8 cellular contexts compared by ENCODE assay signal in genomic region chr7:30596721-30597120, GRCh38. TPM values are rescaled to one million over a fixed set of nuclear protein-coding genes. Genes with fewer than 3 reads are reported as not detected.
DNase-seq lines count a peak whose midpoint lies in the region; ATAC-seq and TF ChIP-seq lines count a peak whose summit lies in the region.

No MANE protein-coding gene starts in this region.

- H3K79me2 ChIP-seq in OCI-LY3 (ENCODE audit: low read length): peaks cover 61% of the 10 kb centered on the region

- H3K4me1 ChIP-seq in OCI-LY3 (ENCODE audit: low read length) (peaks cover 10% of the 10 kb centered on the region), ectodermal cell (ENCODE audit: control insufficient read depth, insufficient read depth, low read length) (peaks cover 15% of the 10 kb centered on the region), neuron (ENCODE audit: insufficient read depth, low read length) (peaks cover 21% of the 10 kb centered on the region)

- H2AFZ ChIP-seq in OCI-LY3 (ENCODE audit: low read depth, low read length) (no peak overlapping the region), neuron (ENCODE audit: low read depth, low read length) (no peak overlapping the region)

- H3K4me2 ChIP-seq in OCI-LY3 (ENCODE audit: low read length): peak overlapping the region; percentile 76

- H3K4me3 ChIP-seq in GM12864 (ENCODE audit: low read depth, low read length) (peak overlapping the region; percentile 100; the same call in 1 of the 2 replicates), OCI-LY3 (ENCODE audit: low read length) (peak overlapping the region; percentile 98), ectodermal cell (ENCODE audit: insufficient read depth, low read depth, low read length) (peak overlapping the region; percentile 94), neuron (ENCODE audit: low read length) (peak overlapping the region; percentile 90)

- H3K27me3 ChIP-seq in OCI-LY3 (ENCODE audit: low read depth, low read length) (no peaks in the 10 kb centered on the region), ectodermal cell (ENCODE audit: control insufficient read depth, insufficient read depth, low read length, poor library complexity, severe bottlenecking) (no peaks in the 10 kb centered on the region), neuron (ENCODE audit: insufficient read depth, low read length) (no peaks in the 10 kb centered on the region)

- DNase-seq in GM12864 (ENCODE audit: low read depth) (no peak), G401 (ENCODE audit: low spot score) (no peak), NCI-H345 treated with DMSO at 0.1 percent for 48 hours (lab: John Stamatoyannopoulos, UW; ENCODE audit: unreplicated experiment) (no peak)

- in situ Hi-C loops in G401 (cut with HindIII; ENCODE audit: low sequenced_read_pairs): no loop called here

- peaks cover 30% of the 10 kb centered on the region for H3K36me3 ChIP-seq in OCI-LY3 (replicated peaks; ENCODE audit: low read depth, low read length)
- peaks cover 20% of the 10 kb centered on the region for H3K36me3 ChIP-seq in ectodermal cell (ENCODE audit: control insufficient read depth, insufficient read depth, low read length)
- peaks cover 31% of the 10 kb centered on the region for H3K36me3 ChIP-seq in neuron (ENCODE audit: insufficient read depth, low read length)

- peaks cover 28% of the 10 kb centered on the region; the same call in 1 of the 2 replicates for H4K20me1 ChIP-seq in OCI-LY3 (ENCODE audit: insufficient read depth, low read length)

- H3K9ac ChIP-seq in OCI-LY3 (ENCODE audit: low read length): peak overlapping the region; percentile 96

- H3K9me3 ChIP-seq in OCI-LY3 (ENCODE audit: insufficient read depth, low read length) (no peaks in the 10 kb centered on the region), ectodermal cell (ENCODE audit: control insufficient read depth, low read length) (no peaks in the 10 kb centered on the region), neuron (ENCODE audit: low read length) (no peaks in the 10 kb centered on the region)

- no peak overlapping the region for H3K27ac ChIP-seq in OCI-LY3 (ENCODE audit: low read length)
- no peak overlapping the region for H3K27ac ChIP-seq in ectodermal cell (ENCODE audit: insufficient read depth, low read depth, low read length, poor library complexity, severe bottlenecking)

- TF ChIP-seq CTCF in GM12864 (IDR thresholded peaks at IDR 0.05; ENCODE audit: low read depth, low read length, missing control alignments) (no peak), OCI-LY3 (IDR thresholded peaks at IDR 0.05; ENCODE audit: low read depth, low read length) (no peak)

- WGBS in ectodermal cell, 2 experiments: 79 to 94% methylated on average over 3 of the region's 3 CpGs

- ATAC-seq in HG03457 (IDR thresholded peaks at IDR 0.05; ENCODE audit: unreplicated experiment): no peak
- ATAC-seq in GM21528 (IDR thresholded peaks at IDR 0.05; ENCODE audit: low FRiP score, unreplicated experiment): no peak

RNA-seq across cellular contexts. Expression of gene GARS1, which starts 2.0 kb away (rescaled TPM):
- polyA plus RNA-seq in ectodermal cell (2013, experiment 1 of 4): 117 TPM
- polyA plus RNA-seq in ectodermal cell (2013, experiment 2 of 4): 132 TPM
- polyA plus RNA-seq in ectodermal cell (2013, experiment 3 of 4): 92.0 TPM
- polyA plus RNA-seq in ectodermal cell (2013, experiment 4 of 4): 101 TPM
- total RNA-seq in G401 (2014; rRNA removed; shearing (Covaris generic)): 171 and 234 TPM in 2 replicates
